9 cellular contexts compared by ENCODE assay signal in the genomic region with DNA sequence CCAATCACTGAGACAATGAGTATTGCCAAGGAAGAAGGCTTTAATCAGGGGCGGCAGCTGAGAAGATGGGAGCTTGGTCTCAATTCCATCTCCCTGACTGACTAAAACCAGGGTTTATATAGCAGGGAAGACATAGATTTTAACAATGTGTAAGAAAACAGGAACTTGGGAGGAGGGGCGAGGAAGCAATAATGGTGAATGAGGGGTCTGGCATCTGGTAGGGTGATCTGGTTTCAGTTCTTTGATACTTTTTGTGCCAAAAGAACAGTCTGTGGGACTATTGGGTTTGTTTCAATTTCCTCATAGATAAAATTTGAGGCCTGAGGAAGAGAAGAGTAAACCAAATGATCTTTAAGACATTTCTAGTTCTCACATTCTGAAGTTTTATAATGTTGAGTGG. TPM values are rescaled to one million over a fixed set of nuclear protein-coding genes. Genes with fewer than 3 reads are reported as not detected.
DNase-seq lines count a peak whose midpoint lies in the region; ATAC-seq and TF ChIP-seq lines count a peak whose summit lies in the region.
"Had no signal": no experiment of that assay in that cellular context is flagged by ENCODE, and none has a peak within 500 bp of the region (broad histone marks: within the 10 kb centered on the region; RNA-seq: fewer than 3 reads in every experiment).

No MANE protein-coding gene starts in this region.

- ATAC-seq in GM19035 (IDR thresholded peaks at IDR 0.05; ENCODE audit: unreplicated experiment) (peak; percentile 8), HG03135 (IDR thresholded peaks at IDR 0.05; ENCODE audit: unreplicated experiment) (peak; percentile 30), T-helper 17 cell (no peak), Right ventricle myocardium superior (ENCODE audit: poor library complexity) (no peak)
- ATAC-seq in naive thymus-derived CD8-positive, alpha-beta T cell = no peak

- H3K27me3 Mint-ChIP-seq in T-helper 17 cell = no peaks in the 10 kb centered on the region
- no peaks in the 10 kb centered on the region for H3K27me3 Mint-ChIP-seq in naive thymus-derived CD8-positive, alpha-beta T cell

- no peak overlapping the region for H3K4me3 Mint-ChIP-seq in T-helper 17 cell
- peak overlapping the region in 4 of 10 donors; percentile 5 to 56 (median 14) for H3K4me3 Mint-ChIP-seq in naive thymus-derived CD8-positive, alpha-beta T cell

- no peak for TF ChIP-seq CTCF in GM10248 (IDR thresholded peaks at IDR 0.05; ENCODE audit: control extremely low read depth, extremely low read depth, low read depth, missing control alignments)

- intact Hi-C loops in Right ventricle myocardium superior (cut with DNase I) = no loop called here

- DNase-seq in T-helper 17 cell (no peak), caudate nucleus (lab: John Stamatoyannopoulos, UW) (no peak), GM10248 (ENCODE audit: extremely low spot score) (no peak), Right ventricle myocardium superior (no peak)
- no peak for DNase-seq in naive thymus-derived CD8-positive, alpha-beta T cell
- no peak for DNase-seq in NK-92 treated with Interleukin-12 subunit alpha and Interleukin-12 subunit beta, amount 100 ng/mL, for 24 hours (lab: John Stamatoyannopoulos, UW)

- no peaks in the 10 kb centered on the region for H3K9me3 ChIP-seq in T-helper 17 cell (ENCODE audit: control insufficient read depth, low read length, poor library complexity, severe bottlenecking)

- POLR2A ChIA-PET in naive thymus-derived CD8-positive, alpha-beta T cell (lab: Charles Lee) = no interaction called here
- POLR2A ChIA-PET in GM10248 (lab: Yijun Ruan, JAX) = no interaction called here

- H3K4me1 Mint-ChIP-seq in T-helper 17 cell = peaks cover 30% of the 10 kb centered on the region
- H3K4me1 Mint-ChIP-seq in naive thymus-derived CD8-positive, alpha-beta T cell = peaks cover 22 to 52% (median 50%) of the 10 kb centered on the region in 4 donors

- H3K9me3 Mint-ChIP-seq in naive thymus-derived CD8-positive, alpha-beta T cell = peaks cover 0 to 9% (median 4%) of the 10 kb centered on the region in 9 donors

- no peak overlapping the region for H3K27ac ChIP-seq in caudate nucleus (ENCODE audit: low read depth, low read length)
- H3K27ac ChIP-seq: VCaP had no signal

- peaks cover 8% of the 10 kb centered on the region for H3K36me3 Mint-ChIP-seq in T-helper 17 cell (ENCODE audit: low read depth)
- H3K36me3 Mint-ChIP-seq in naive thymus-derived CD8-positive, alpha-beta T cell = peaks cover 11 to 69% (median 58%) of the 10 kb centered on the region in 3 donors

- CTCF ChIA-PET in GM10248 (lab: Yijun Ruan, JAX) = interaction anchor here (1.1 to 2.1 kb wide), 10 partner anchors 17 to 363 kb away, joined by 3 to 8 read pairs (median 4); no protein-coding TSS in a partner anchor

- H3K27ac Mint-ChIP-seq in T-helper 17 cell = peak overlapping the region; percentile 61
- peak overlapping the region; percentile 12 to 84 (median 62) for H3K27ac Mint-ChIP-seq in naive thymus-derived CD8-positive, alpha-beta T cell

RNA-seq across cellular contexts. Expression of a gene that starts 49.2 kb away (rescaled TPM):
- total RNA-seq in T-helper 17 cell (10 to 100 TPM; 45.5 to 51.3 TPM), Right ventricle myocardium superior (9.9 TPM)
- total RNA-seq in naive thymus-derived CD8-positive, alpha-beta T cell = 10 to 100 TPM; 46.9 to 51.2 TPM
- polyA plus RNA-seq in naive thymus-derived CD8-positive, alpha-beta T cell = 10 to 100 TPM; 10.0 to 15.2 (median 10.4) TPM

Comparison
In these comparisons a context has a peak if more than half of its experiments do, and no peak if none do; other contexts are left out.
1. ATAC-seq: peak in GM19035 (single experiment) and HG03135 (single experiment); none in T-helper 17 cell (single experiment), naive thymus-derived CD8-positive, alpha-beta T cell (0 of 2) and Right ventricle myocardium superior (single experiment).